In genomic region chr15:27328616-27329015, GRCh38 we compare ENCODE assay signal across 27 cellular contexts.
DNase-seq lines count a peak whose midpoint lies in the region; ATAC-seq and TF ChIP-seq lines count a peak whose summit lies in the region.
"Had no signal": no experiment of that assay in that cellular context is flagged by ENCODE, and none has a peak within 500 bp of the region (broad histone marks: within the 10 kb centered on the region; RNA-seq: fewer than 3 reads in every experiment).

No MANE protein-coding gene starts in this region.

- H3K36me3 Mint-ChIP-seq in activated CD4-positive, alpha-beta T cell treated with anti-CD3 and anti-CD28 coated beads for 36 hours (ENCODE audit: low read depth): no peaks in the 10 kb centered on the region

- H3K9me2 ChIP-seq in GM23248 (ENCODE audit: insufficient read depth): no peaks in the 10 kb centered on the region

- H3K9me3 Mint-ChIP-seq in activated CD4-positive, alpha-beta T cell treated with anti-CD3 and anti-CD28 coated beads for 36 hours (ENCODE audit: low read depth): peaks cover 6% of the 10 kb centered on the region
- H3K9me3 Mint-ChIP-seq: neural crest cell had no signal

- H3K4me1 Mint-ChIP-seq in activated CD4-positive, alpha-beta T cell treated with anti-CD3 and anti-CD28 coated beads for 36 hours: no peaks in the 10 kb centered on the region

- peak; percentile 83 for DNase-seq in NCI-H748 (lab: John Stamatoyannopoulos, UW; ENCODE audit: unreplicated experiment)
- no peak for DNase-seq in NCI-H748 treated with DMSO at 0.1 percent for 48 hours (lab: John Stamatoyannopoulos, UW)
- peak in 41 of 58 donors; percentile 8 to 61 (median 34) for DNase-seq in anterior cingulate cortex (lab: John Stamatoyannopoulos, UW)
- peak; percentile 40 for DNase-seq in medulla oblongata (ENCODE audit: extremely low spot score)
- no peak for DNase-seq in upper lobe of right lung
- no peak for DNase-seq in SKM-1 treated with dmso at 0.1 percent for 144 hours (lab: John Stamatoyannopoulos, UW; ENCODE audit: unreplicated experiment)
- no peak for DNase-seq in activated CD4-positive, alpha-beta T cell treated with anti-CD3 and anti-CD28 coated beads for 36 hours
- DNase-seq in GM23248: no peak
- DNase-seq: activated CD4-positive, alpha-beta T cell treated with anti-CD3 and anti-CD28 coated beads for 4 hours; activated CD8-positive, alpha-beta memory T cell treated with anti-CD3 and anti-CD28 coated beads for 24 hours; activated T-cell treated with anti-CD3 and anti-CD28 coated beads, Interleukin-2, amount 50 U/mL, for 24 hours; BE2C; cortex of kidney; DMS53; esophagus squamous epithelium; GDM1; KBM-7; lower lobe of right lung; MG63; NCI-H1694 treated with DMSO at 0.1 percent for 48 hours; NCI-H446; Peyer's patch; T-helper 1 cell had no signal

- no peaks in the 10 kb centered on the region for H4K20me1 ChIP-seq in GM23248 (ENCODE audit: insufficient read depth)

- no peak overlapping the region for H3K9ac ChIP-seq in GM23248

- POLR2A ChIA-PET in activated CD4-positive, alpha-beta T cell treated with anti-CD3 and anti-CD28 coated beads for 36 hours (lab: Charles Lee): no interaction called here

- no peak overlapping the region for H3K27ac Mint-ChIP-seq in activated CD4-positive, alpha-beta T cell treated with anti-CD3 and anti-CD28 coated beads for 36 hours
- H3K27ac Mint-ChIP-seq: activated T-cell treated with anti-CD3 and anti-CD28 coated beads, Interleukin-2, amount 50 U/mL, for 24 hours had no signal

- H3K27me3 ChIP-seq in upper lobe of right lung (no peaks in the 10 kb centered on the region), GM23248 (replicated peaks; ENCODE audit: insufficient read depth) (no peaks in the 10 kb centered on the region)
- H3K27me3 ChIP-seq: BE2C, MG63, Peyer's patch, SJSA1 had no signal

- no peak overlapping the region for H3K4me2 ChIP-seq in GM23248 (ENCODE audit: unreplicated experiment)

- H3K4me3 ChIP-seq in upper lobe of right lung: no peak overlapping the region
- no peak overlapping the region for H3K4me3 ChIP-seq in GM23248
- H3K4me3 ChIP-seq: esophagus squamous epithelium, gastroesophageal sphincter, lower lobe of right lung, MG63, Peyer's patch, SJSA1, skin epidermis had no signal

- no peaks in the 10 kb centered on the region for H3F3A ChIP-seq in GM23248 (ENCODE audit: insufficient read depth)

- intact Hi-C loops in upper lobe of right lung (cut with DNase I): no loop called here
- intact Hi-C loops in activated CD4-positive, alpha-beta T cell treated with anti-CD3 and anti-CD28 coated beads for 36 hours (cut with DNase I, micrococcal nuclease): no loop called here

- no peaks in the 10 kb centered on the region for H3K79me2 ChIP-seq in GM23248 (ENCODE audit: insufficient read depth)

- in situ Hi-C loops in GM23248 (cut with MboI): no loop called here

- H3K9me3 ChIP-seq in upper lobe of right lung (no peaks in the 10 kb centered on the region), GM23248 (ENCODE audit: low read depth) (no peaks in the 10 kb centered on the region)
- H3K9me3 ChIP-seq: BE2C, esophagus squamous epithelium, lower lobe of right lung, MG63, SJSA1 had no signal

- CTCF ChIA-PET in activated CD4-positive, alpha-beta T cell treated with anti-CD3 and anti-CD28 coated beads for 36 hours (lab: Charles Lee): no interaction called here

- H3K4me3 Mint-ChIP-seq in activated CD4-positive, alpha-beta T cell treated with anti-CD3 and anti-CD28 coated beads for 36 hours: no peak overlapping the region
- H3K4me3 Mint-ChIP-seq: activated T-cell treated with anti-CD3 and anti-CD28 coated beads, Interleukin-2, amount 50 U/mL, for 24 hours; neural crest cell had no signal

- WGBS in GM23248 (ENCODE audit: low coverage in 1 of 2, low lambda C conversion rate in 2 of 2, missing lambda C conversion rate in 2 of 2), 2 experiments: 5 to 11% methylated on average over 13 of the region's 13 CpGs

- no peak for TF ChIP-seq CTCF in upper lobe of right lung (IDR thresholded peaks at IDR 0.05)

- H3K36me3 ChIP-seq in upper lobe of right lung: no peaks in the 10 kb centered on the region
- H3K36me3 ChIP-seq in GM23248 (ENCODE audit: low read depth): no peaks in the 10 kb centered on the region
- H3K36me3 ChIP-seq: BE2C, esophagus squamous epithelium, gastroesophageal sphincter, lower lobe of right lung, MG63, Peyer's patch, SJSA1 had no signal

- no peak overlapping the region for H2AFZ ChIP-seq in GM23248

- H3K4me1 ChIP-seq in upper lobe of right lung (no peaks in the 10 kb centered on the region), GM23248 (ENCODE audit: insufficient read depth) (no peaks in the 10 kb centered on the region)
- H3K4me1 ChIP-seq: BE2C, gastroesophageal sphincter, Peyer's patch, SJSA1 had no signal

- no peak overlapping the region for H3K27ac ChIP-seq in upper lobe of right lung
- H3K27ac ChIP-seq in GM23248: no peak overlapping the region
- H3K27ac ChIP-seq: esophagus squamous epithelium, gastroesophageal sphincter, lower lobe of right lung, Peyer's patch, SJSA1, skin epidermis had no signal

- ATAC-seq in upper lobe of right lung: peak; percentile 40
- no peak for ATAC-seq in activated CD4-positive, alpha-beta T cell treated with anti-CD3 and anti-CD28 coated beads for 36 hours
- ATAC-seq: gastroesophageal sphincter, lower lobe of right lung had no signal

- H3K27me3 Mint-ChIP-seq in activated CD4-positive, alpha-beta T cell treated with anti-CD3 and anti-CD28 coated beads for 36 hours: no peaks in the 10 kb centered on the region
- H3K27me3 Mint-ChIP-seq: activated T-cell treated with anti-CD3 and anti-CD28 coated beads, Interleukin-2, amount 50 U/mL, for 24 hours had no signal

Comparison
In these comparisons a context has a peak if more than half of its experiments do, and no peak if none do; other contexts are left out.
1. DNase-seq: peak in NCI-H748 (single experiment), anterior cingulate cortex (41 of 58) and medulla oblongata (single experiment); none in NCI-H748 treated with DMSO at 0.1 percent for 48 hours (single experiment), upper lobe of right lung (single experiment), SKM-1 treated with dmso at 0.1 percent for 144 hours (single experiment), activated CD4-positive, alpha-beta T cell treated with anti-CD3 and anti-CD28 coated beads for 36 hours (single experiment) and GM23248 (single experiment).